1 cellular context compared by ENCODE assay signal in genomic region chr20:50630578-50631263, GRCh38.
TF ChIP-seq lines count a peak whose summit lies in the region.

No MANE protein-coding gene starts in this region.

TF ChIP-seq in H1, 55 proteins besides CTCF, POLR2A, EP300 and RAD21:
- TF ChIP-seq HDAC2 (IDR thresholded peaks at IDR 0.05; ENCODE audit: borderline replicate concordance in 1 of 2, low read depth in 2 of 2, low read length in 2 of 2) = no peak
- no peak for TF ChIP-seq CHD1 (IDR thresholded peaks at IDR 0.05; ENCODE audit: low read depth, low read length)
- TF ChIP-seq ZNF274 (IDR thresholded peaks at IDR 0.05; ENCODE audit: borderline replicate concordance, extremely low read depth, low read length) = no peak
- no peak for TF ChIP-seq BRCA1 (IDR thresholded peaks at IDR 0.05; ENCODE audit: low read depth, low read length)
- no peak for TF ChIP-seq POLR2AphosphoS5 (IDR thresholded peaks at IDR 0.05; ENCODE audit: low read depth, low read length)
- no peak for TF ChIP-seq CTBP2 (IDR thresholded peaks at IDR 0.05; ENCODE audit: borderline replicate concordance, insufficient read depth, insufficient read length, low read length)
- no peak for TF ChIP-seq ASH2L (IDR thresholded peaks at IDR 0.05; ENCODE audit: low read length)
- no peak for TF ChIP-seq CBX5 (IDR thresholded peaks at IDR 0.05; ENCODE audit: low read depth, low read length)
- no peak for TF ChIP-seq CBX8 (IDR thresholded peaks at IDR 0.05; ENCODE audit: borderline replicate concordance, low read depth, low read length)
- TF ChIP-seq, protein P1, sequence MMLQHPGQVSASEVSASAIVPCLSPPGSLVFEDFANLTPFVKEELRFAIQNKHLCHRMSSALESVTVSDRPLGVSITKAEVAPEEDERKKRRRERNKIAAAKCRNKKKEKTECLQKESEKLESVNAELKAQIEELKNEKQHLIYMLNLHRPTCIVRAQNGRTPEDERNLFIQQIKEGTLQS (IDR thresholded peaks at IDR 0.05; ENCODE audit: insufficient read depth, low read depth, low read length) = no peak
- TF ChIP-seq BACH1 (IDR thresholded peaks at IDR 0.05; ENCODE audit: low read length) = no peak
- TF ChIP-seq POU5F1 (IDR thresholded peaks at IDR 0.05; ENCODE audit: low read depth, low read length) = no peak
- TF ChIP-seq SIRT6 (IDR thresholded peaks at IDR 0.05; ENCODE audit: low read length) = no peak
